ENCODE assay signal across 27 cellular contexts in genomic region chr14:104219731-104220224, GRCh38.
DNase-seq lines count a peak whose midpoint lies in the region; ATAC-seq, FAIRE-seq and TF ChIP-seq lines count a peak whose summit lies in the region.
"Had no signal": no experiment of that assay in that cellular context is flagged by ENCODE, and none has a peak within 500 bp of the region (broad histone marks: within the 10 kb centered on the region; RNA-seq: fewer than 3 reads in every experiment).

No MANE protein-coding gene starts in this region.

- no peak overlapping the region for H2BK12ac ChIP-seq in mesenchymal stem cell (ENCODE audit: low read length in 2 of 2)

- H3K27ac Mint-ChIP-seq in brain (peak overlapping the region in 4 of 5 experiments; percentile 58 to 92 (median 82)), T-cell (no peak overlapping the region)
- H3K27ac Mint-ChIP-seq: activated B cell treated with CpG ODN at 0.5 μM for 24 hours; activated naive CD8-positive, alpha-beta T cell; activated T-helper 2 cell treated with anti-CD3 and anti-CD28 coated beads, Interferon-gamma antibody, Interleukin-2, Interleukin-4, amounts not matched to agents 10 μg/mL and 5 μg/mL and 100 μg/mL, durations not matched to agents 14 hours and 24 hours and 36 hours; dendritic cell treated with granulocyte-macrophage colony-stimulating factor and Interleukin-4, amounts not matched to agents 40 ng/mL and 50 ng/mL, for 4 days; natural killer cell; stimulated activated naive CD8-positive, alpha-beta T cell treated with anti-CD3 and anti-CD28 coated beads, Interleukin-15, amount 100 ng/mL, for 72 hours had no signal

- H3K36me3 ChIP-seq in mesenchymal stem cell (ENCODE audit: control insufficient read depth in 1 of 2, insufficient read depth in 2 of 2, low read depth in 1 of 2, low read length in 2 of 2): peaks cover 0 to 2% of the 10 kb centered on the region in 2 experiments
- H3K36me3 ChIP-seq: BLaER1 treated with 17β-estradiol and CSF1 and Interleukin-3, amounts not matched to agents 10 nM and 100 nM; pancreas; thyroid gland had no signal

- H4K91ac ChIP-seq in mesenchymal stem cell (ENCODE audit: low read length): no peak overlapping the region

- no peaks in the 10 kb centered on the region for H3K79me1 ChIP-seq in mesenchymal stem cell (replicated peaks; ENCODE audit: low read length, poor library complexity, severe bottlenecking)

- no peak overlapping the region for H3K4me2 ChIP-seq in mesenchymal stem cell (ENCODE audit: low read length, poor library complexity, severe bottlenecking)

- ATAC-seq in T-cell (replicated peaks in 1 of 4): no peak
- ATAC-seq: natural killer cell; pancreas; stimulated activated naive CD8-positive, alpha-beta T cell treated with anti-CD3 and anti-CD28 coated beads, Interleukin-15, amount 100 ng/mL, for 72 hours had no signal

- no peak overlapping the region for H3K18ac ChIP-seq in mesenchymal stem cell (ENCODE audit: low read depth in 1 of 2, low read length in 2 of 2)

- whole genome bisulfite sequencing in mesenchymal stem cell: 72% methylated on average over 23 of the region's 23 CpGs

- no peak for FAIRE-seq in frontal cortex (lab: Jason Lieb, UNC)
- FAIRE-seq: HTR-8/SVneo, pancreas had no signal

- no peaks in the 10 kb centered on the region for H3K9me3 Mint-ChIP-seq in brain
- H3K9me3 Mint-ChIP-seq in T-cell: no peaks in the 10 kb centered on the region
- H3K9me3 Mint-ChIP-seq: activated B cell treated with CpG ODN at 0.5 μM for 24 hours; activated T-helper 2 cell treated with anti-CD3 and anti-CD28 coated beads, Interferon-gamma antibody, Interleukin-2, Interleukin-4, amounts not matched to agents 10 μg/mL and 5 μg/mL and 100 μg/mL, durations not matched to agents 14 hours and 24 hours and 36 hours; dendritic cell treated with granulocyte-macrophage colony-stimulating factor and Interleukin-4, amounts not matched to agents 40 ng/mL and 50 ng/mL, for 4 days; natural killer cell; stimulated activated naive CD8-positive, alpha-beta T cell treated with anti-CD3 and anti-CD28 coated beads, Interleukin-15, amount 100 ng/mL, for 72 hours had no signal

- CTCF ChIA-PET in T-cell (lab: Charles Lee): interaction anchor here in 1 of 2 donors (0.5 kb wide), 1 partner anchor 1118 kb away, joined by 4 read pairs; no protein-coding TSS in a partner anchor

- H3K4me1 ChIP-seq in mesenchymal stem cell (ENCODE audit: control insufficient read depth, insufficient read depth, low read depth, low read length): no peaks in the 10 kb centered on the region
- H3K4me1 ChIP-seq: thyroid gland had no signal

- no peak overlapping the region for H2BK5ac ChIP-seq in mesenchymal stem cell (ENCODE audit: low read depth, low read length, poor library complexity, severe bottlenecking)

- POLR2A ChIA-PET in T-cell (lab: Charles Lee): no interaction called here

- no peaks in the 10 kb centered on the region for H3K27me3 Mint-ChIP-seq in brain
- peaks cover 13 to 28% of the 10 kb centered on the region in 2 donors for H3K27me3 Mint-ChIP-seq in T-cell

- H3K36me3 Mint-ChIP-seq in brain: no peaks in the 10 kb centered on the region
- H3K36me3 Mint-ChIP-seq in T-cell: no peaks in the 10 kb centered on the region
- H3K36me3 Mint-ChIP-seq: activated naive CD8-positive, alpha-beta T cell; natural killer cell had no signal

- no peak overlapping the region for H2BK120ac ChIP-seq in mesenchymal stem cell (ENCODE audit: low read depth, low read length)

- TF ChIP-seq CTCF in brain (conservative IDR thresholded peaks at IDR 0.05): no peak
- TF ChIP-seq CTCF in GM13977 (IDR thresholded peaks at IDR 0.05; ENCODE audit: extremely low read depth, insufficient read depth, missing control alignments): no peak

- H2AK5ac ChIP-seq in mesenchymal stem cell (ENCODE audit: low read length, severe bottlenecking): no peak overlapping the region

- no peak overlapping the region for H3K23ac ChIP-seq in mesenchymal stem cell (ENCODE audit: low read length in 2 of 2)

- H3K4me1 Mint-ChIP-seq in brain (peaks cover 63% of the 10 kb centered on the region), T-cell (peaks cover 5 to 7% (median 6%) of the 10 kb centered on the region in 3 donors)

- no peak overlapping the region for H3K9ac ChIP-seq in mesenchymal stem cell (ENCODE audit: low read length)
- H3K9ac ChIP-seq: BLaER1 treated with 17β-estradiol and CSF1 and Interleukin-3, amounts not matched to agents 10 nM and 100 nM had no signal

- no peak overlapping the region for H3K4me3 ChIP-seq in mesenchymal stem cell (ENCODE audit: insufficient read depth in 1 of 2, low read depth in 1 of 2, low read length in 2 of 2)
- H3K4me3 ChIP-seq: BLaER1 treated with 17β-estradiol and CSF1 and Interleukin-3, amounts not matched to agents 10 nM and 100 nM; pancreas; thyroid gland had no signal

- peaks cover 0 to 27% of the 10 kb centered on the region in 2 experiments for H3K27me3 ChIP-seq in mesenchymal stem cell (ENCODE audit: control insufficient read depth in 1 of 2, insufficient read depth in 1 of 2, low read length in 2 of 2)
- H3K27me3 ChIP-seq: pancreas, thyroid gland had no signal

- peak overlapping the region in 1 of 5 experiments; percentile 30 for H3K4me3 Mint-ChIP-seq in brain
- H3K4me3 Mint-ChIP-seq in T-cell: no peak overlapping the region
- H3K4me3 Mint-ChIP-seq: activated B cell treated with CpG ODN at 0.5 μM for 24 hours; activated naive CD8-positive, alpha-beta T cell; dendritic cell treated with granulocyte-macrophage colony-stimulating factor and Interleukin-4, amounts not matched to agents 40 ng/mL and 50 ng/mL, for 4 days; natural killer cell; stimulated activated naive CD8-positive, alpha-beta T cell treated with anti-CD3 and anti-CD28 coated beads, Interleukin-15, amount 100 ng/mL, for 72 hours had no signal

- peak overlapping the region; percentile 38 for H2BK15ac ChIP-seq in mesenchymal stem cell (ENCODE audit: low read depth, poor library complexity, severe bottlenecking)

- H3K14ac ChIP-seq in mesenchymal stem cell (ENCODE audit: low read length in 2 of 2): no peak overlapping the region

- DNase-seq in DMS 273 (lab: John Stamatoyannopoulos, UW; ENCODE audit: unreplicated experiment): peak; percentile 91
- peak; percentile 96 for DNase-seq in NCI-H1694 (lab: John Stamatoyannopoulos, UW)
- no peak for DNase-seq in mesenchymal stem cell
- no peak for DNase-seq in NK-92 treated with Interleukin-12 subunit alpha and Interleukin-12 subunit beta, amount 100 ng/mL, for 24 hours (lab: John Stamatoyannopoulos, UW)
- no peak for DNase-seq in T-cell
- no peak for DNase-seq in frontal cortex (ENCODE audit: low spot score in 2 of 2)
- no peak for DNase-seq in GM13977 (ENCODE audit: low spot score)
- DNase-seq: activated B cell treated with CpG ODN at 0.5 μM for 24 hours; activated CD4-positive, alpha-beta T cell treated with anti-CD3 and anti-CD28 coated beads, Interleukin-2, amount 50 U/mL, for 4 hours; activated CD8-positive, alpha-beta memory T cell treated with anti-CD3 and anti-CD28 coated beads, Interleukin-2, amount 50 U/mL, for 48 hours; caudate nucleus; COR-L47; DMS79 treated with DMSO at 0.1 percent for 48 hours; KG1; midbrain; natural killer cell; NCI-H1930; Right ventricle myocardium superior; stimulated activated naive CD8-positive, alpha-beta T cell treated with anti-CD3 and anti-CD28 coated beads, Interleukin-15, amount 100 ng/mL, for 72 hours; thyroid gland had no signal

- no peaks in the 10 kb centered on the region for H3K9me3 ChIP-seq in mesenchymal stem cell (ENCODE audit: control insufficient read depth, low read length)
- H3K9me3 ChIP-seq: BLaER1 treated with 17β-estradiol and CSF1 and Interleukin-3, amounts not matched to agents 10 nM and 100 nM; pancreas; thyroid gland had no signal

- no peak overlapping the region for H2AFZ ChIP-seq in mesenchymal stem cell (ENCODE audit: low read depth, low read length)

- in situ Hi-C loops in GM13977 (cut with MboI; ENCODE audit: low pct_unique_long_range_greater_than_20kb, low sequenced_read_pairs, unreplicated experiment): no loop called here

- no peak overlapping the region for H3K27ac ChIP-seq in mesenchymal stem cell (ENCODE audit: low read length, poor library complexity, severe bottlenecking)
- H3K27ac ChIP-seq: BLaER1 treated with 17β-estradiol and CSF1 and Interleukin-3, amounts not matched to agents 10 nM and 100 nM; pancreas; thyroid gland had no signal

- no peak overlapping the region for H3K4ac ChIP-seq in mesenchymal stem cell (ENCODE audit: low read depth in 1 of 2, low read length in 2 of 2)

- H4K8ac ChIP-seq in mesenchymal stem cell (ENCODE audit: low read length): no peak overlapping the region

Comparison
In these comparisons a context has a peak if more than half of its experiments do, and no peak if none do; other contexts are left out.
1. DNase-seq: peak in DMS 273 (single experiment) and NCI-H1694 (single experiment); none in mesenchymal stem cell (single experiment), NK-92 treated with Interleukin-12 subunit alpha and Interleukin-12 subunit beta, amount 100 ng/mL, for 24 hours (single experiment), T-cell (0 of 34), frontal cortex (0 of 2) and GM13977 (single experiment).
2. H3K27ac Mint-ChIP-seq: peak in brain (4 of 5); none in T-cell (0 of 2).